8 cellular contexts compared by ENCODE assay signal in the genomic region with DNA sequence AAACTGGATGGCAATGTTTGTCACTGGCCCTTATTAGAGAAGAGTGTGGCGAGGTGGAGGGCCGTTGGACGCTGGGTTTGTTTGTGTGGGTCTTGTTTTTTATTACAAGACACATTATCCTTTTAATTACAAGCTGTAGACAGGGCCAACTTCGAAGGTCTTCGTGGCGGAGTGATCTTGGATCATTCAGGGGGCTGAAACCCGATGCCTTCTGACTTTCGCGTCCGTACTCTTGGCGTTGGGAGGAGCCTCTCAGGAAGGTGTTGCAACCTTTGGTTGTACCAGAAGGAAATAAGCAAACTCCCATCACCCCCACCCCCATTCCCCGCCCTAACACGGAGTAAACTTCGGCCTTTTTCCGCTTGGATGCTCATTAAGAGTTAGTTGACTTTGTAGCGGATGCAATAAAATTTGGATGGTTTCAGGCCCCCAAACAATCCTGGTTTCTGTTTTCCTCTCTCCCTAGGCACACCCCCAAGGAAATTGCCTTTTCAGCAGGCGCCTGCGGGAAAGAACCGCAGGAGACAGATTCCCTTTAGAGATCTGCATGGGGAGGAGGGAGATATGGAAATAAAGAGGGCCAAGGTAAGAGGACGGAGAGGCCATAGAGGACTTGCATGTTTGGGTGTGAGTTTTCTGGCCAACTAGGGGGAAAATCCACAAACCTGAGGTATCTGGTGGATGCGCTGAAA.
DNase-seq lines count a peak whose midpoint lies in the region; ATAC-seq and TF ChIP-seq lines count a peak whose summit lies in the region.

No MANE protein-coding gene starts in this region.

- H3K4me1 Mint-ChIP-seq in WTC11, result peaks cover 42% of the 10 kb centered on the region
- H3K4me1 Mint-ChIP-seq in activated CD4-positive, alpha-beta memory T cell treated with anti-CD3 and anti-CD28 coated beads, Interleukin-2, amount 10 ng/mL, durations not matched to agents 7 days and 5 days, result peaks cover 50% of the 10 kb centered on the region

- H3K9me3 ChIP-seq in mesodermal cell (ENCODE audit: control insufficient read depth, low read length), result no peaks in the 10 kb centered on the region

- DNase-seq in DMS53 (lab: John Stamatoyannopoulos, UW) (peak; percentile 93), NCI-H1092 (lab: John Stamatoyannopoulos, UW) (peak; percentile 96), WTC11 (ENCODE audit: low spot score) (peak; percentile 56), midbrain (lab: John Stamatoyannopoulos, UW) (no peak)
- no peak for DNase-seq in activated CD4-positive, alpha-beta memory T cell treated with anti-CD3 and anti-CD28 coated beads, Interleukin-2, amount 10 ng/mL, durations not matched to agents 7 days and 5 days

- peaks cover 27% of the 10 kb centered on the region for H3K4me1 ChIP-seq in mesodermal cell (ENCODE audit: control insufficient read depth, insufficient read depth, low read length, poor library complexity, severe bottlenecking)

- CTCF ChIA-PET in WTC11 (lab: Charles Lee), result interaction anchor here (1.1 kb wide), 1 partner anchor 1303 kb away, joined by 3 read pairs; no protein-coding TSS in a partner anchor
- CTCF ChIA-PET in activated CD4-positive, alpha-beta memory T cell treated with anti-CD3 and anti-CD28 coated beads, Interleukin-2, amount 10 ng/mL, durations not matched to agents 7 days and 5 days (lab: Charles Lee), result interaction anchor here (1.1 kb wide), 1 partner anchor 7 kb away, joined by 3 read pairs; no protein-coding TSS in a partner anchor

- H3K27me3 Mint-ChIP-seq in WTC11 (ENCODE audit: low read depth), result peaks cover 25% of the 10 kb centered on the region
- peaks cover 62% of the 10 kb centered on the region for H3K27me3 Mint-ChIP-seq in activated CD4-positive, alpha-beta memory T cell treated with anti-CD3 and anti-CD28 coated beads, Interleukin-2, amount 10 ng/mL, durations not matched to agents 7 days and 5 days

- POLR2A ChIA-PET in WTC11 (lab: Charles Lee), result interaction anchor here (0.5 kb wide), 1 partner anchor 343 kb away, joined by 3 read pairs; a partner anchor contains a TSS
- POLR2A ChIA-PET in activated CD4-positive, alpha-beta memory T cell treated with anti-CD3 and anti-CD28 coated beads, Interleukin-2, amount 10 ng/mL, durations not matched to agents 7 days and 5 days (lab: Charles Lee), result interaction anchor here (1.1 to 1.5 kb wide), 3 partner anchors 8 to 732 kb away, joined by 3 read pairs; no protein-coding TSS in a partner anchor

- H3K4me3 ChIP-seq in mesodermal cell (ENCODE audit: extremely low read depth, insufficient read depth, low read length, poor library complexity, severe bottlenecking), result peak overlapping the region; percentile 54

- no peaks in the 10 kb centered on the region for H3K9me3 Mint-ChIP-seq in WTC11
- peaks cover 2% of the 10 kb centered on the region for H3K9me3 Mint-ChIP-seq in activated CD4-positive, alpha-beta memory T cell treated with anti-CD3 and anti-CD28 coated beads, Interleukin-2, amount 10 ng/mL, durations not matched to agents 7 days and 5 days

- H3K4me3 Mint-ChIP-seq in WTC11, result no peak overlapping the region
- no peak overlapping the region for H3K4me3 Mint-ChIP-seq in activated CD4-positive, alpha-beta memory T cell treated with anti-CD3 and anti-CD28 coated beads, Interleukin-2, amount 10 ng/mL, durations not matched to agents 7 days and 5 days

- H3K27ac Mint-ChIP-seq in WTC11, result no peak overlapping the region
- no peak overlapping the region for H3K27ac Mint-ChIP-seq in activated CD4-positive, alpha-beta memory T cell treated with anti-CD3 and anti-CD28 coated beads, Interleukin-2, amount 10 ng/mL, durations not matched to agents 7 days and 5 days

- no peaks in the 10 kb centered on the region for H3K36me3 ChIP-seq in mesodermal cell (ENCODE audit: control insufficient read depth, insufficient read depth, low read length)

- peak; percentile 2 for ATAC-seq in WTC11
- ATAC-seq in GM21723 (IDR thresholded peaks at IDR 0.05; ENCODE audit: unreplicated experiment), result no peak
- no peak for ATAC-seq in HG03521 (IDR thresholded peaks at IDR 0.05; ENCODE audit: unreplicated experiment)

- H3K27ac ChIP-seq in mesodermal cell (ENCODE audit: low read depth, low read length, severe bottlenecking), result peak overlapping the region; percentile 97

- no peaks in the 10 kb centered on the region for H3K36me3 Mint-ChIP-seq in WTC11
- H3K36me3 Mint-ChIP-seq in activated CD4-positive, alpha-beta memory T cell treated with anti-CD3 and anti-CD28 coated beads, Interleukin-2, amount 10 ng/mL, durations not matched to agents 7 days and 5 days (ENCODE audit: low read depth), result no peaks in the 10 kb centered on the region

- no peak for TF ChIP-seq CTCF in WTC11 (IDR thresholded peaks at IDR 0.05)

- WGBS in mesodermal cell (ENCODE audit: insufficient coverage in 2 of 2), 2 experiments, result 3 to 17% methylated on average over 6 to 10 of the region's 21 CpGs

TF ChIP-seq in WTC11, 78 proteins besides CTCF, POLR2A, EP300 and RAD21 (continues in another document):
- TF ChIP-seq CREM (CRISPR knock-in tag; IDR thresholded peaks at IDR 0.05), result no peak
- TF ChIP-seq, protein P1, sequence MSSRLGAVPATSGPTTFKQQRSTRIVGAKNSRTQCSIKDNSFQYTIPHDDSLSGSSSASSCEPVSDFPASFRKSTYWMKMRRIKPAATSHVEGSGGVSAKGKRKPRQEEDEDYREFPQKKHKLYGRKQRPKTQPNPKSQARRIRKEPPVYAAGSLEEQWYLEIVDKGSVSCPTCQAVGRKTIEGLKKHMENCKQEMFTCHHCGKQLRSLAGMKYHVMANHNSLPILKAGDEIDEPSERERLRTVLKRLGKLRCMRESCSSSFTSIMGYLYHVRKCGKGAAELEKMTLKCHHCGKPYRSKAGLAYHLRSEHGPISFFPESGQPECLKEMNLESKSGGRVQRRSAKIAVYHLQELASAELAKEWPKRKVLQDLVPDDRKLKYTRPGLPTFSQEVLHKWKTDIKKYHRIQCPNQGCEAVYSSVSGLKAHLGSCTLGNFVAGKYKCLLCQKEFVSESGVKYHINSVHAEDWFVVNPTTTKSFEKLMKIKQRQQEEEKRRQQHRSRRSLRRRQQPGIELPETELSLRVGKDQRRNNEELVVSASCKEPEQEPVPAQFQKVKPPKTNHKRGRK (CRISPR knock-in tag; IDR thresholded peaks at IDR 0.05; ENCODE audit: borderline replicate concordance), result no peak
- TF ChIP-seq, protein P2, sequence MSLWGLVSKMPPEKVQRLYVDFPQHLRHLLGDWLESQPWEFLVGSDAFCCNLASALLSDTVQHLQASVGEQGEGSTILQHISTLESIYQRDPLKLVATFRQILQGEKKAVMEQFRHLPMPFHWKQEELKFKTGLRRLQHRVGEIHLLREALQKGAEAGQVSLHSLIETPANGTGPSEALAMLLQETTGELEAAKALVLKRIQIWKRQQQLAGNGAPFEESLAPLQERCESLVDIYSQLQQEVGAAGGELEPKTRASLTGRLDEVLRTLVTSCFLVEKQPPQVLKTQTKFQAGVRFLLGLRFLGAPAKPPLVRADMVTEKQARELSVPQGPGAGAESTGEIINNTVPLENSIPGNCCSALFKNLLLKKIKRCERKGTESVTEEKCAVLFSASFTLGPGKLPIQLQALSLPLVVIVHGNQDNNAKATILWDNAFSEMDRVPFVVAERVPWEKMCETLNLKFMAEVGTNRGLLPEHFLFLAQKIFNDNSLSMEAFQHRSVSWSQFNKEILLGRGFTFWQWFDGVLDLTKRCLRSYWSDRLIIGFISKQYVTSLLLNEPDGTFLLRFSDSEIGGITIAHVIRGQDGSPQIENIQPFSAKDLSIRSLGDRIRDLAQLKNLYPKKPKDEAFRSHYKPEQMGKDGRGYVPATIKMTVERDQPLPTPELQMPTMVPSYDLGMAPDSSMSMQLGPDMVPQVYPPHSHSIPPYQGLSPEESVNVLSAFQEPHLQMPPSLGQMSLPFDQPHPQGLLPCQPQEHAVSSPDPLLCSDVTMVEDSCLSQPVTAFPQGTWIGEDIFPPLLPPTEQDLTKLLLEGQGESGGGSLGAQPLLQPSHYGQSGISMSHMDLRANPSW (CRISPR knock-in tag; conservative IDR thresholded peaks at IDR 0.05; ENCODE audit: low read depth), result no peak
- TF ChIP-seq NR2C2 (CRISPR knock-in tag; IDR thresholded peaks at IDR 0.05), result no peak
- TF ChIP-seq, protein P3, sequence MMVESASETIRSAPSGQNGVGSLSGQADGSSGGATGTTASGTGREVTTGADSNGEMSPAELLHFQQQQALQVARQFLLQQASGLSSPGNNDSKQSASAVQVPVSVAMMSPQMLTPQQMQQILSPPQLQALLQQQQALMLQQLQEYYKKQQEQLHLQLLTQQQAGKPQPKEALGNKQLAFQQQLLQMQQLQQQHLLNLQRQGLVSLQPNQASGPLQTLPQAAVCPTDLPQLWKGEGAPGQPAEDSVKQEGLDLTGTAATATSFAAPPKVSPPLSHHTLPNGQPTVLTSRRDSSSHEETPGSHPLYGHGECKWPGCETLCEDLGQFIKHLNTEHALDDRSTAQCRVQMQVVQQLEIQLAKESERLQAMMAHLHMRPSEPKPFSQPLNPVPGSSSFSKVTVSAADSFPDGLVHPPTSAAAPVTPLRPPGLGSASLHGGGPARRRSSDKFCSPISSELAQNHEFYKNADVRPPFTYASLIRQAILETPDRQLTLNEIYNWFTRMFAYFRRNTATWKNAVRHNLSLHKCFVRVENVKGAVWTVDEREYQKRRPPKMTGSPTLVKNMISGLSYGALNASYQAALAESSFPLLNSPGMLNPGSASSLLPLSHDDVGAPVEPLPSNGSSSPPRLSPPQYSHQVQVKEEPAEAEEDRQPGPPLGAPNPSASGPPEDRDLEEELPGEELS (CRISPR knock-in tag; IDR thresholded peaks at IDR 0.05), result no peak
- no peak for TF ChIP-seq MXD4 (CRISPR knock-in tag; IDR thresholded peaks at IDR 0.05; ENCODE audit: borderline replicate concordance)
- no peak for TF ChIP-seq GTF2I (CRISPR knock-in tag; conservative IDR thresholded peaks at IDR 0.05)
- no peak for TF ChIP-seq FOXK1 (CRISPR knock-in tag; IDR thresholded peaks at IDR 0.05)
- TF ChIP-seq, protein P4, sequence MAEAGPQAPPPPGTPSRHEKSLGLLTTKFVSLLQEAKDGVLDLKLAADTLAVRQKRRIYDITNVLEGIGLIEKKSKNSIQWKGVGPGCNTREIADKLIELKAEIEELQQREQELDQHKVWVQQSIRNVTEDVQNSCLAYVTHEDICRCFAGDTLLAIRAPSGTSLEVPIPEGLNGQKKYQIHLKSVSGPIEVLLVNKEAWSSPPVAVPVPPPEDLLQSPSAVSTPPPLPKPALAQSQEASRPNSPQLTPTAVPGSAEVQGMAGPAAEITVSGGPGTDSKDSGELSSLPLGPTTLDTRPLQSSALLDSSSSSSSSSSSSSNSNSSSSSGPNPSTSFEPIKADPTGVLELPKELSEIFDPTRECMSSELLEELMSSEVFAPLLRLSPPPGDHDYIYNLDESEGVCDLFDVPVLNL (CRISPR knock-in tag; IDR thresholded peaks at IDR 0.05; ENCODE audit: borderline replicate concordance, low read depth), result no peak
- no peak for TF ChIP-seq NFE2L1 (CRISPR knock-in tag; IDR thresholded peaks at IDR 0.05)
- no peak for TF ChIP-seq RELA (CRISPR knock-in tag; IDR thresholded peaks at IDR 0.05; ENCODE audit: borderline replicate concordance)
- TF ChIP-seq TP53 (CRISPR knock-in tag; IDR thresholded peaks at IDR 0.05), result no peak
- TF ChIP-seq IRF2 (CRISPR knock-in tag; IDR thresholded peaks at IDR 0.05; ENCODE audit: borderline replicate concordance, low read depth), result no peak

Comparison
In these comparisons a context has a peak if more than half of its experiments do, and no peak if none do; other contexts are left out.
1. DNase-seq: peak in DMS53 (single experiment), NCI-H1092 (single experiment) and WTC11 (single experiment); none in activated CD4-positive, alpha-beta memory T cell treated with anti-CD3 and anti-CD28 coated beads, Interleukin-2, amount 10 ng/mL, durations not matched to agents 7 days and 5 days (single experiment) and midbrain (single experiment).